15 cellular contexts compared by ENCODE assay signal in genomic region chr14:80926706-80927384, GRCh38. TPM values are rescaled to one million over a fixed set of nuclear protein-coding genes. Genes with fewer than 3 reads are reported as not detected.
A peak's percentile ranks its signal among the peaks of the same experiment; 100 is the strongest.
DNase-seq lines count a peak whose midpoint lies in the region; ATAC-seq and TF ChIP-seq lines count a peak whose summit lies in the region.
"Had no signal": no experiment of that assay in that cellular context is flagged by ENCODE, and none has a peak within 500 bp of the region (broad histone marks: within the 10 kb centered on the region; RNA-seq: fewer than 3 reads in every experiment).

No MANE protein-coding gene starts in this region.

- peak overlapping the region; percentile 17; the same call in 1 of the 2 replicates for H3K27ac ChIP-seq in SJCRH30
- no peak overlapping the region for H3K27ac ChIP-seq in hepatocyte
- H3K27ac ChIP-seq: pancreas, thoracic aorta had no signal

- H3K9me3 ChIP-seq in SJCRH30 (replicated peaks) = no peaks in the 10 kb centered on the region; the same call in 1 of the 2 replicates
- H3K9me3 ChIP-seq in hepatocyte (ENCODE audit: low read depth) = no peaks in the 10 kb centered on the region
- H3K9me3 ChIP-seq: pancreas, thoracic aorta had no signal

- H4K20me1 ChIP-seq in hepatocyte (ENCODE audit: insufficient read depth, poor library complexity, severe bottlenecking) = no peaks in the 10 kb centered on the region

- TF ChIP-seq CTCF in fibroblast of villous mesenchyme (IDR thresholded peaks at IDR 0.05; ENCODE audit: insufficient read depth, low read depth, low read length) = no peak
- TF ChIP-seq CTCF in hepatocyte (IDR thresholded peaks at IDR 0.05; ENCODE audit: poor library complexity) = no peak

- H3K27me3 ChIP-seq in SJCRH30 = no peaks in the 10 kb centered on the region
- no peaks in the 10 kb centered on the region for H3K27me3 ChIP-seq in hepatocyte
- H3K27me3 ChIP-seq: pancreas had no signal

- H3K4me3 Mint-ChIP-seq in activated CD8-positive, alpha-beta memory T cell treated with anti-CD3 and anti-CD28 coated beads, Interleukin-2, amount 10 ng/mL, durations not matched to agents 7 days and 5 days = no peak overlapping the region
- H3K4me3 Mint-ChIP-seq: activated naive CD4-positive, alpha-beta T cell treated with anti-CD3 and anti-CD28 coated beads, Interleukin-2, amount 50 U/mL, for 24 hours had no signal

- 89% methylated on average over 6 of the region's 6 CpGs for whole genome bisulfite sequencing in hepatocyte (ENCODE audit: low lambda C conversion rate, missing lambda C conversion rate)

- no peak overlapping the region for H3K4me3 ChIP-seq in SJCRH30
- no peak overlapping the region for H3K4me3 ChIP-seq in fibroblast of villous mesenchyme (ENCODE audit: low read depth, low read length)
- H3K4me3 ChIP-seq in hepatocyte = no peak overlapping the region
- H3K4me3 ChIP-seq: pancreas, thoracic aorta had no signal

- H3K4me1 ChIP-seq in SJCRH30 (peaks cover 18% of the 10 kb centered on the region), hepatocyte (ENCODE audit: insufficient read depth) (no peaks in the 10 kb centered on the region)
- H3K4me1 ChIP-seq: pancreas had no signal

- H3K79me2 ChIP-seq in hepatocyte = no peaks in the 10 kb centered on the region

- DNase-seq in activated CD8-positive, alpha-beta memory T cell treated with anti-CD3 and anti-CD28 coated beads, Interleukin-2, amount 10 ng/mL, durations not matched to agents 7 days and 5 days = peak; percentile 58
- DNase-seq in activated CD8-positive, alpha-beta memory T cell treated with anti-CD3 and anti-CD28 coated beads, Interleukin-2, amount 50 U/mL, for 4 hours = no peak
- DNase-seq in SJCRH30 (no peak), fibroblast of villous mesenchyme (ENCODE audit: low read depth) (peak; percentile 75), ecto neural progenitor cell (ENCODE audit: low spot score) (no peak), hepatocyte (ENCODE audit: low spot score) (no peak)
- DNase-seq: midbrain; NCI-H2081; SIG-M5; stimulated activated CD4-positive, alpha-beta T cell treated with anti-CD3 and anti-CD28 coated beads, Interleukin-15, amount 100 ng/mL, for 24 hours had no signal

- peak overlapping the region; percentile 14 for H3K27ac Mint-ChIP-seq in activated CD8-positive, alpha-beta memory T cell treated with anti-CD3 and anti-CD28 coated beads, Interleukin-2, amount 10 ng/mL, durations not matched to agents 7 days and 5 days
- H3K27ac Mint-ChIP-seq: activated naive CD4-positive, alpha-beta T cell treated with anti-CD3 and anti-CD28 coated beads, Interleukin-2, amount 50 U/mL, for 24 hours had no signal

- no peak overlapping the region for H3K4me2 ChIP-seq in hepatocyte

- H3K4me1 Mint-ChIP-seq in activated CD8-positive, alpha-beta memory T cell treated with anti-CD3 and anti-CD28 coated beads, Interleukin-2, amount 10 ng/mL, durations not matched to agents 7 days and 5 days = peaks cover 66% of the 10 kb centered on the region

- H3K27me3 Mint-ChIP-seq in activated CD8-positive, alpha-beta memory T cell treated with anti-CD3 and anti-CD28 coated beads, Interleukin-2, amount 10 ng/mL, durations not matched to agents 7 days and 5 days = no peaks in the 10 kb centered on the region
- H3K27me3 Mint-ChIP-seq: activated naive CD4-positive, alpha-beta T cell treated with anti-CD3 and anti-CD28 coated beads, Interleukin-2, amount 50 U/mL, for 24 hours had no signal

- H3K9me3 Mint-ChIP-seq in activated CD8-positive, alpha-beta memory T cell treated with anti-CD3 and anti-CD28 coated beads, Interleukin-2, amount 10 ng/mL, durations not matched to agents 7 days and 5 days (ENCODE audit: low read depth) = peaks cover 2% of the 10 kb centered on the region
- H3K9me3 Mint-ChIP-seq: activated naive CD4-positive, alpha-beta T cell treated with anti-CD3 and anti-CD28 coated beads, Interleukin-2, amount 50 U/mL, for 24 hours had no signal

- no peaks in the 10 kb centered on the region; the same call in 1 of the 2 replicates for H3K36me3 ChIP-seq in SJCRH30
- no peaks in the 10 kb centered on the region for H3K36me3 ChIP-seq in hepatocyte (replicated peaks; ENCODE audit: insufficient read depth, low read depth)
- H3K36me3 ChIP-seq: pancreas, thoracic aorta had no signal

- no peak overlapping the region for H2AFZ ChIP-seq in hepatocyte

- peak; percentile 31 for ATAC-seq in activated CD8-positive, alpha-beta memory T cell treated with anti-CD3 and anti-CD28 coated beads, Interleukin-2, amount 10 ng/mL, durations not matched to agents 7 days and 5 days
- ATAC-seq in HG03571 (IDR thresholded peaks at IDR 0.05; ENCODE audit: unreplicated experiment) = no peak
- ATAC-seq in HG03565 (IDR thresholded peaks at IDR 0.05; ENCODE audit: unreplicated experiment) = no peak
- ATAC-seq: pancreas had no signal

- CTCF ChIA-PET in activated CD8-positive, alpha-beta memory T cell treated with anti-CD3 and anti-CD28 coated beads, Interleukin-2, amount 10 ng/mL, durations not matched to agents 7 days and 5 days (lab: Charles Lee) = no interaction called here

- no peaks in the 10 kb centered on the region for H3K9me2 ChIP-seq in hepatocyte (replicated peaks; ENCODE audit: insufficient read depth)

- peaks cover 44% of the 10 kb centered on the region for H3K36me3 Mint-ChIP-seq in activated CD8-positive, alpha-beta memory T cell treated with anti-CD3 and anti-CD28 coated beads, Interleukin-2, amount 10 ng/mL, durations not matched to agents 7 days and 5 days

RNA-seq across cellular contexts. Expression of gene CEP128, which starts 14.7 kb away (rescaled TPM):
- total RNA-seq in activated CD8-positive, alpha-beta memory T cell treated with anti-CD3 and anti-CD28 coated beads, Interleukin-2, amount 10 ng/mL, durations not matched to agents 7 days and 5 days = 10 to 100 TPM; 28.9 to 47.4 TPM
- total RNA-seq in SJCRH30 (2014; rRNA removed; shearing (Covaris generic)) = 14.3 and 19.0 TPM in 2 replicates
- 8.2 and 10.0 TPM in 2 replicates for total RNA-seq in fibroblast of villous mesenchyme
- total RNA-seq in hepatocyte = 3.6 and 9.3 TPM in 2 replicates
- polyA plus RNA-seq in hepatocyte = 1.4 and 2.7 TPM in 2 replicates

RNA-seq across cellular contexts. Expression of gene TSHR, which starts 28.6 kb away (rescaled TPM):
- under 1 TPM in 1 of 2 experiments, not detected in 1; 0.73 TPM for total RNA-seq in activated CD8-positive, alpha-beta memory T cell treated with anti-CD3 and anti-CD28 coated beads, Interleukin-2, amount 10 ng/mL, durations not matched to agents 7 days and 5 days
- total RNA-seq in SJCRH30 (2014; rRNA removed; shearing (Covaris generic)) = 0.30 TPM in 1 of 2 replicates, not detected in the other
- not detected in 2 replicates for total RNA-seq in fibroblast of villous mesenchyme
- total RNA-seq in hepatocyte = 0.08 TPM in 1 of 2 replicates, not detected in the other
- 0.43 and 0.83 TPM in 2 replicates for polyA plus RNA-seq in hepatocyte

Comparison
In these comparisons a context has a peak if more than half of its experiments do, and no peak if none do; other contexts are left out.
1. DNase-seq: peak in activated CD8-positive, alpha-beta memory T cell treated with anti-CD3 and anti-CD28 coated beads, Interleukin-2, amount 10 ng/mL, durations not matched to agents 7 days and 5 days (single experiment) and fibroblast of villous mesenchyme (single experiment); none in activated CD8-positive, alpha-beta memory T cell treated with anti-CD3 and anti-CD28 coated beads, Interleukin-2, amount 50 U/mL, for 4 hours (single experiment), SJCRH30 (0 of 2), ecto neural progenitor cell (single experiment) and hepatocyte (single experiment).